Comparison of ENCODE assay signal across 25 cellular contexts in genomic region chr6:157622427-157622826, GRCh38.
"Had no signal": no experiment of that assay in that cellular context is flagged by ENCODE, and none has a peak within 500 bp of the region (broad histone marks: within the 10 kb centered on the region; RNA-seq: fewer than 3 reads in every experiment).

No MANE protein-coding gene starts in this region.

- DNase-seq: colonic mucosa; dermis blood vessel endothelial cell; dorsolateral prefrontal cortex; effector CD4-positive, alpha-beta T cell; effector memory CD4-positive, alpha-beta T cell; erythroblast; esophagus squamous epithelium; foreskin fibroblast; foreskin melanocyte; gastrocnemius medialis; glutamatergic neuron; heart right ventricle; hippocampal formation; kidney glomerular epithelial cell; left lung; left ventricle myocardium superior; lower lobe of right lung; mesenchymal stem cell; mucosa of descending colon; naive B cell had no signal

- H3K9me3 Mint-ChIP-seq: mesothelial cell of epicardium had no signal

- H3K4me3 ChIP-seq: colonic mucosa, dorsolateral prefrontal cortex, esophagus squamous epithelium, gastrocnemius medialis, heart right ventricle, left lung, lower lobe of right lung, mucosa of descending colon had no signal

- H3K27me3 ChIP-seq: colonic mucosa, dorsolateral prefrontal cortex, esophagus squamous epithelium, gastrocnemius medialis, heart right ventricle, left lung had no signal

- H3K36me3 ChIP-seq: colonic mucosa, esophagus squamous epithelium, gastrocnemius medialis, heart right ventricle, left lung, lower lobe of right lung had no signal

- FAIRE-seq: endometrium, islet of Langerhans, keratinocyte had no signal

- H3K27ac ChIP-seq: colonic mucosa, dorsolateral prefrontal cortex, epithelial cell of prostate, esophagus squamous epithelium, gastrocnemius medialis, heart right ventricle, left lung, lower lobe of right lung had no signal

- H3K27me3 Mint-ChIP-seq: naive B cell had no signal

- H3K4me3 Mint-ChIP-seq: mesothelial cell of epicardium had no signal

- H3K9me3 ChIP-seq: colonic mucosa, esophagus squamous epithelium, gastrocnemius medialis, left lung, lower lobe of right lung, mucosa of descending colon had no signal

- H3K36me3 Mint-ChIP-seq: mesothelial cell of epicardium had no signal

- H3K4me1 ChIP-seq: colonic mucosa, gastrocnemius medialis, heart right ventricle, left lung, lower lobe of right lung had no signal

- H3K4me1 Mint-ChIP-seq: mesothelial cell of epicardium had no signal

- H3K27ac Mint-ChIP-seq: mesothelial cell of epicardium had no signal
